In the genomic region with DNA sequence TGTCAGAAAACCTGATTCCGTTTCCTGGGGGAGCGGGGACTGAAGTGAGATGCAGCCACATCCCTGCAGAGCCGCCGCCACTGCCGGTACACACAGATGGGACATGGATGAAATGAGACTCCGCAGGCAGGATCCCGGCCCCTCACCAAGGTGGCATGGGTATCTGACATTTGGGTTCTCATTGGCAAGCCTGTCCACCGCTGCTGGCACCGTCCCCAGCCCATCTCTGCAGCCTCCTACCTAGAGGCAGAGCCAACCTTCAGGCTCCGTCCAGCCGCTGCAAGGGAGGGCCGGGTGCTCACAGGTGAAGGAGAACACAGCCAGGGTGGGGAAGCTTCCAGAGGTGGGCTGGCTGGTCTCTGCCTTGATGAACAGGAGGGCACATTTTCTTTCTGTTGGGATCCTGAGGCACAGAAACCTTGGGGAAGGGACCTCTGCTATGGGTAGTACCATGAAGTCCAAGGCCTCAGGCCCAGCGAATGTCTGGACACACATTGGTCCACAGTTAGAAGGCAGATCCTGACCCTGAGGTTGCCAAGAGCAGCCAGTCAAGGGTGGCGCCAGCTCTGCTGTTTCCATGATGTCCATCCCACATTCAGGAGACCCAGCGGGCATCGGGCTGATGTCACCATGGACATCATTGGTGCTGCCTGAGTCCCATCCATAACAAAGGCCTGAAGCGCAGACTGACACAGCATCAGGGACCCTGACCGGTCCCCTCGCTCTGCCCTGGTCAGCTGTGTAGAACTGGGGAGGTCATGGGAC, we compare ENCODE assay signal across 15 cellular contexts.
DNase-seq lines count a peak whose midpoint lies in the region; ATAC-seq and TF ChIP-seq lines count a peak whose summit lies in the region.
"Had no signal": no experiment of that assay in that cellular context is flagged by ENCODE, and none has a peak within 500 bp of the region (broad histone marks: within the 10 kb centered on the region; RNA-seq: fewer than 3 reads in every experiment).

No MANE protein-coding gene starts in this region.

- intact Hi-C loops in left cardiac atrium (cut with DNase I) = loop anchor here in 1 of 2 donors (5.0 kb wide), 1 partner anchor 1036 kb away; no protein-coding TSS in a partner anchor
- intact Hi-C loops in lower lobe of right lung (cut with DNase I) = no loop called here

- H3K9me3 Mint-ChIP-seq in chondrocyte (ENCODE audit: low read depth) = peaks cover 15% of the 10 kb centered on the region

- no peaks in the 10 kb centered on the region for H3K36me3 ChIP-seq in right atrium auricular region
- H3K36me3 ChIP-seq in lower lobe of right lung = no peaks in the 10 kb centered on the region

- H3K4me3 Mint-ChIP-seq in chondrocyte (ENCODE audit: unreplicated experiment) = no peak overlapping the region
- H3K4me3 Mint-ChIP-seq: B cell, CD14-positive monocyte had no signal

- no peak for TF ChIP-seq CTCF in right atrium auricular region (IDR thresholded peaks at IDR 0.05)
- no peak for TF ChIP-seq CTCF in chondrocyte (IDR thresholded peaks at IDR 0.05)
- no peak for TF ChIP-seq CTCF in lower lobe of right lung (IDR thresholded peaks at IDR 0.05)

- peaks cover 2% of the 10 kb centered on the region for H3K27me3 Mint-ChIP-seq in chondrocyte (ENCODE audit: low read depth)

- H3K4me1 Mint-ChIP-seq in chondrocyte (ENCODE audit: low read depth) = peaks cover 10% of the 10 kb centered on the region
- H3K4me1 Mint-ChIP-seq: CD14-positive monocyte had no signal

- H3K27ac ChIP-seq in right atrium auricular region (no peak overlapping the region), lower lobe of right lung (no peak overlapping the region)
- H3K27ac ChIP-seq: HL-60 had no signal

- ATAC-seq in left cardiac atrium (no peak), lower lobe of right lung (no peak), HG03432 (IDR thresholded peaks at IDR 0.05; ENCODE audit: unreplicated experiment) (no peak), GM21737 (IDR thresholded peaks at IDR 0.05; ENCODE audit: unreplicated experiment) (no peak)

- H3K4me1 ChIP-seq in right atrium auricular region (no peaks in the 10 kb centered on the region), lower lobe of right lung (no peaks in the 10 kb centered on the region)
- H3K4me1 ChIP-seq: Caco-2 had no signal

- H3K27ac Mint-ChIP-seq in chondrocyte (ENCODE audit: unreplicated experiment) = no peak overlapping the region
- H3K27ac Mint-ChIP-seq: B cell; CD8-positive, alpha-beta memory T cell had no signal

- no peak overlapping the region for H3K4me3 ChIP-seq in right atrium auricular region
- no peak overlapping the region for H3K4me3 ChIP-seq in lower lobe of right lung

- H3K9me3 ChIP-seq in right atrium auricular region = no peaks in the 10 kb centered on the region
- H3K9me3 ChIP-seq in lower lobe of right lung = no peaks in the 10 kb centered on the region
- H3K9me3 ChIP-seq: Caco-2 had no signal

- H3K27me3 ChIP-seq in right atrium auricular region (no peaks in the 10 kb centered on the region), lower lobe of right lung (ENCODE audit: low read depth) (peaks cover 27% of the 10 kb centered on the region)

- no peaks in the 10 kb centered on the region for H3K36me3 Mint-ChIP-seq in chondrocyte (ENCODE audit: low read depth)
- H3K36me3 Mint-ChIP-seq: CD14-positive monocyte; CD8-positive, alpha-beta memory T cell had no signal

- DNase-seq in left cardiac atrium = peak; percentile 14
- no peak for DNase-seq in right atrium auricular region (ENCODE audit: low spot score)
- peak; percentile 71 for DNase-seq in chondrocyte (ENCODE audit: low spot score)
- peak; percentile 35 for DNase-seq in lower lobe of right lung
- DNase-seq in NCI-H1694 treated with DMSO at 0.1 percent for 48 hours (lab: John Stamatoyannopoulos, UW) = no peak
- DNase-seq: ACHN, Caco-2, DND-41, GF-D8 had no signal

Comparison
In these comparisons a context has a peak if more than half of its experiments do, and no peak if none do; other contexts are left out.
1. DNase-seq: peak in left cardiac atrium (single experiment), chondrocyte (single experiment) and lower lobe of right lung (single experiment); none in right atrium auricular region (single experiment) and NCI-H1694 treated with DMSO at 0.1 percent for 48 hours (single experiment).